Comparison of ENCODE assay signal across 1 cellular context in genomic region chr2:15730545-15731212, GRCh38.
TF ChIP-seq lines count a peak whose summit lies in the region.

No MANE protein-coding gene starts in this region.

TF ChIP-seq in K562, 482 proteins besides CTCF, POLR2A, EP300 and RAD21 (continued from another document and continues in another):
- TF ChIP-seq, protein P1, sequence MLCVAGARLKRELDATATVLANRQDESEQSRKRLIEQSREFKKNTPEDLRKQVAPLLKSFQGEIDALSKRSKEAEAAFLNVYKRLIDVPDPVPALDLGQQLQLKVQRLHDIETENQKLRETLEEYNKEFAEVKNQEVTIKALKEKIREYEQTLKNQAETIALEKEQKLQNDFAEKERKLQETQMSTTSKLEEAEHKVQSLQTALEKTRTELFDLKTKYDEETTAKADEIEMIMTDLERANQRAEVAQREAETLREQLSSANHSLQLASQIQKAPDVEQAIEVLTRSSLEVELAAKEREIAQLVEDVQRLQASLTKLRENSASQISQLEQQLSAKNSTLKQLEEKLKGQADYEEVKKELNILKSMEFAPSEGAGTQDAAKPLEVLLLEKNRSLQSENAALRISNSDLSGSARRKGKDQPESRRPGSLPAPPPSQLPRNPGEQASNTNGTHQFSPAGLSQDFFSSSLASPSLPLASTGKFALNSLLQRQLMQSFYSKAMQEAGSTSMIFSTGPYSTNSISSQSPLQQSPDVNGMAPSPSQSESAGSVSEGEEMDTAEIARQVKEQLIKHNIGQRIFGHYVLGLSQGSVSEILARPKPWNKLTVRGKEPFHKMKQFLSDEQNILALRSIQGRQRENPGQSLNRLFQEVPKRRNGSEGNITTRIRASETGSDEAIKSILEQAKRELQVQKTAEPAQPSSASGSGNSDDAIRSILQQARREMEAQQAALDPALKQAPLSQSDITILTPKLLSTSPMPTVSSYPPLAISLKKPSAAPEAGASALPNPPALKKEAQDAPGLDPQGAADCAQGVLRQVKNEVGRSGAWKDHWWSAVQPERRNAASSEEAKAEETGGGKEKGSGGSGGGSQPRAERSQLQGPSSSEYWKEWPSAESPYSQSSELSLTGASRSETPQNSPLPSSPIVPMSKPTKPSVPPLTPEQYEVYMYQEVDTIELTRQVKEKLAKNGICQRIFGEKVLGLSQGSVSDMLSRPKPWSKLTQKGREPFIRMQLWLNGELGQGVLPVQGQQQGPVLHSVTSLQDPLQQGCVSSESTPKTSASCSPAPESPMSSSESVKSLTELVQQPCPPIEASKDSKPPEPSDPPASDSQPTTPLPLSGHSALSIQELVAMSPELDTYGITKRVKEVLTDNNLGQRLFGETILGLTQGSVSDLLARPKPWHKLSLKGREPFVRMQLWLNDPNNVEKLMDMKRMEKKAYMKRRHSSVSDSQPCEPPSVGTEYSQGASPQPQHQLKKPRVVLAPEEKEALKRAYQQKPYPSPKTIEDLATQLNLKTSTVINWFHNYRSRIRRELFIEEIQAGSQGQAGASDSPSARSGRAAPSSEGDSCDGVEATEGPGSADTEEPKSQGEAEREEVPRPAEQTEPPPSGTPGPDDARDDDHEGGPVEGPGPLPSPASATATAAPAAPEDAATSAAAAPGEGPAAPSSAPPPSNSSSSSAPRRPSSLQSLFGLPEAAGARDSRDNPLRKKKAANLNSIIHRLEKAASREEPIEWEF (CRISPR knock-in tag; IDR thresholded peaks at IDR 0.05) = no peak
- no peak for TF ChIP-seq TAF1 (IDR thresholded peaks at IDR 0.05; ENCODE audit: control insufficient read depth, extremely low read depth, insufficient read depth, low read length, severe bottlenecking)
- TF ChIP-seq, protein P2, sequence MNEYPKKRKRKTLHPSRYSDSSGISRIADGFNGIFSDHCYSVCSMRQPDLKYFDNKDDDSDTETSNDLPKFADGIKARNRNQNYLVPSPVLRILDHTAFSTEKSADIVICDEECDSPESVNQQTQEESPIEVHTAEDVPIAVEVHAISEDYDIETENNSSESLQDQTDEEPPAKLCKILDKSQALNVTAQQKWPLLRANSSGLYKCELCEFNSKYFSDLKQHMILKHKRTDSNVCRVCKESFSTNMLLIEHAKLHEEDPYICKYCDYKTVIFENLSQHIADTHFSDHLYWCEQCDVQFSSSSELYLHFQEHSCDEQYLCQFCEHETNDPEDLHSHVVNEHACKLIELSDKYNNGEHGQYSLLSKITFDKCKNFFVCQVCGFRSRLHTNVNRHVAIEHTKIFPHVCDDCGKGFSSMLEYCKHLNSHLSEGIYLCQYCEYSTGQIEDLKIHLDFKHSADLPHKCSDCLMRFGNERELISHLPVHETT (CRISPR knock-in tag; conservative IDR thresholded peaks at IDR 0.05 in 1 of 2, IDR thresholded peaks at IDR 0.05 in 1 of 2) = peak in 1 of 2 experiments; percentile 64; a peak in 1 of 4 replicates
- TF ChIP-seq TCFL5 (CRISPR knock-in tag; conservative IDR thresholded peaks at IDR 0.05) = no peak
- TF ChIP-seq, protein P3, sequence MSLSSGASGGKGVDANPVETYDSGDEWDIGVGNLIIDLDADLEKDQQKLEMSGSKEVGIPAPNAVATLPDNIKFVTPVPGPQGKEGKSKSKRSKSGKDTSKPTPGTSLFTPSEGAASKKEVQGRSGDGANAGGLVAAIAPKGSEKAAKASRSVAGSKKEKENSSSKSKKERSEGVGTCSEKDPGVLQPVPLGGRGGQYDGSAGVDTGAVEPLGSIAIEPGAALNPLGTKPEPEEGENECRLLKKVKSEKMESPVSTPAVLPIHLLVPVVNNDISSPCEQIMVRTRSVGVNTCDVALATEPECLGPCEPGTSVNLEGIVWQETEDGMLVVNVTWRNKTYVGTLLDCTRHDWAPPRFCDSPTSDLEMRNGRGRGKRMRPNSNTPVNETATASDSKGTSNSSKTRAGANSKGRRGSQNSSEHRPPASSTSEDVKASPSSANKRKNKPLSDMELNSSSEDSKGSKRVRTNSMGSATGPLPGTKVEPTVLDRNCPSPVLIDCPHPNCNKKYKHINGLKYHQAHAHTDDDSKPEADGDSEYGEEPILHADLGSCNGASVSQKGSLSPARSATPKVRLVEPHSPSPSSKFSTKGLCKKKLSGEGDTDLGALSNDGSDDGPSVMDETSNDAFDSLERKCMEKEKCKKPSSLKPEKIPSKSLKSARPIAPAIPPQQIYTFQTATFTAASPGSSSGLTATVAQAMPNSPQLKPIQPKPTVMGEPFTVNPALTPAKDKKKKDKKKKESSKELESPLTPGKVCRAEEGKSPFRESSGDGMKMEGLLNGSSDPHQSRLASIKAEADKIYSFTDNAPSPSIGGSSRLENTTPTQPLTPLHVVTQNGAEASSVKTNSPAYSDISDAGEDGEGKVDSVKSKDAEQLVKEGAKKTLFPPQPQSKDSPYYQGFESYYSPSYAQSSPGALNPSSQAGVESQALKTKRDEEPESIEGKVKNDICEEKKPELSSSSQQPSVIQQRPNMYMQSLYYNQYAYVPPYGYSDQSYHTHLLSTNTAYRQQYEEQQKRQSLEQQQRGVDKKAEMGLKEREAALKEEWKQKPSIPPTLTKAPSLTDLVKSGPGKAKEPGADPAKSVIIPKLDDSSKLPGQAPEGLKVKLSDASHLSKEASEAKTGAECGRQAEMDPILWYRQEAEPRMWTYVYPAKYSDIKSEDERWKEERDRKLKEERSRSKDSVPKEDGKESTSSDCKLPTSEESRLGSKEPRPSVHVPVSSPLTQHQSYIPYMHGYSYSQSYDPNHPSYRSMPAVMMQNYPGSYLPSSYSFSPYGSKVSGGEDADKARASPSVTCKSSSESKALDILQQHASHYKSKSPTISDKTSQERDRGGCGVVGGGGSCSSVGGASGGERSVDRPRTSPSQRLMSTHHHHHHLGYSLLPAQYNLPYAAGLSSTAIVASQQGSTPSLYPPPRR (CRISPR knock-in tag; IDR thresholded peaks at IDR 0.05; ENCODE audit: borderline replicate concordance) = no peak
- TF ChIP-seq ZBTB11 (CRISPR knock-in tag; IDR thresholded peaks at IDR 0.05) = no peak
- TF ChIP-seq, protein P4, sequence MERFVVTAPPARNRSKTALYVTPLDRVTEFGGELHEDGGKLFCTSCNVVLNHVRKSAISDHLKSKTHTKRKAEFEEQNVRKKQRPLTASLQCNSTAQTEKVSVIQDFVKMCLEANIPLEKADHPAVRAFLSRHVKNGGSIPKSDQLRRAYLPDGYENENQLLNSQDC (CRISPR knock-in tag; IDR thresholded peaks at IDR 0.05) = no peak
- TF ChIP-seq ZNF23 (CRISPR knock-in tag; IDR thresholded peaks at IDR 0.05) = no peak
- TF ChIP-seq FOXP1 (CRISPR knock-in tag; IDR thresholded peaks at IDR 0.05) = no peak
- no peak for TF ChIP-seq CTCFL (IDR thresholded peaks at IDR 0.05; ENCODE audit: borderline replicate concordance, insufficient read depth, low read depth, low read length, poor library complexity, severe bottlenecking)
- TF ChIP-seq PHF8 (IDR thresholded peaks at IDR 0.05; ENCODE audit: borderline replicate concordance, low read length) = no peak
- TF ChIP-seq ZNF77 (CRISPR knock-in tag; IDR thresholded peaks at IDR 0.05) = no peak
- TF ChIP-seq ZNF592 (IDR thresholded peaks at IDR 0.05) = no peak
- TF ChIP-seq EZH2 (IDR thresholded peaks at IDR 0.05; ENCODE audit: borderline replicate concordance, low read depth, low read length) = no peak
- no peak for TF ChIP-seq CC2D1A (IDR thresholded peaks at IDR 0.05)
- no peak; the same call in 1 of the 2 replicates for TF ChIP-seq ELF4 (CRISPR knock-in tag; IDR thresholded peaks at IDR 0.05)
- TF ChIP-seq, protein P5, sequence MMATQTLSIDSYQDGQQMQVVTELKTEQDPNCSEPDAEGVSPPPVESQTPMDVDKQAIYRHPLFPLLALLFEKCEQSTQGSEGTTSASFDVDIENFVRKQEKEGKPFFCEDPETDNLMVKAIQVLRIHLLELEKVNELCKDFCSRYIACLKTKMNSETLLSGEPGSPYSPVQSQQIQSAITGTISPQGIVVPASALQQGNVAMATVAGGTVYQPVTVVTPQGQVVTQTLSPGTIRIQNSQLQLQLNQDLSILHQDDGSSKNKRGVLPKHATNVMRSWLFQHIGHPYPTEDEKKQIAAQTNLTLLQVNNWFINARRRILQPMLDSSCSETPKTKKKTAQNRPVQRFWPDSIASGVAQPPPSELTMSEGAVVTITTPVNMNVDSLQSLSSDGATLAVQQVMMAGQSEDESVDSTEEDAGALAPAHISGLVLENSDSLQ (IDR thresholded peaks at IDR 0.05) = peak; percentile 27; the same call in 1 of the 2 replicates
- no peak for TF ChIP-seq ZNF165 (CRISPR knock-in tag; IDR thresholded peaks at IDR 0.05; ENCODE audit: borderline replicate concordance)
- no peak for TF ChIP-seq MYC (IDR thresholded peaks at IDR 0.05; ENCODE audit: low read depth, low read length)
- no peak for TF ChIP-seq MYC (CRISPR knock-in tag; IDR thresholded peaks at IDR 0.05; ENCODE audit: borderline replicate concordance, low read depth)
- no peak for TF ChIP-seq HDAC8 (tag; IDR thresholded peaks at IDR 0.05)
- no peak for TF ChIP-seq ZNF253 (CRISPR knock-in tag; conservative IDR thresholded peaks at IDR 0.05)
- TF ChIP-seq NBN (IDR thresholded peaks at IDR 0.05; ENCODE audit: low read depth) = no peak
- TF ChIP-seq PHB (CRISPR knock-in tag; IDR thresholded peaks at IDR 0.05) = no peak
- TF ChIP-seq TGIF2 (CRISPR knock-in tag; IDR thresholded peaks at IDR 0.05) = no peak
- TF ChIP-seq NFIX (CRISPR knock-in tag; IDR thresholded peaks at IDR 0.05; ENCODE audit: low read depth) = peak; percentile 64
- TF ChIP-seq SMARCB1 (IDR thresholded peaks at IDR 0.05; ENCODE audit: insufficient read length, low read depth) = no peak
- TF ChIP-seq UBTF (IDR thresholded peaks at IDR 0.05; ENCODE audit: borderline replicate concordance in 1 of 2, low read depth in 2 of 2, low read length in 2 of 2) = no peak
- no peak for TF ChIP-seq HDGF (IDR thresholded peaks at IDR 0.05)
